Comparison of ENCODE assay signal across 1 cellular context in genomic region chr9:26856413-26857032, GRCh38.
TF ChIP-seq lines count a peak whose summit lies in the region.

No MANE protein-coding gene starts in this region.

TF ChIP-seq in GM12878, 131 proteins besides CTCF, POLR2A, EP300 and RAD21 (continued from another document):
- no peak for TF ChIP-seq SKIL (IDR thresholded peaks at IDR 0.05; ENCODE audit: low read depth, poor library complexity, severe bottlenecking)
- no peak for TF ChIP-seq BACH1 (IDR thresholded peaks at IDR 0.05; ENCODE audit: borderline replicate concordance)
- no peak for TF ChIP-seq NKRF (conservative IDR thresholded peaks at IDR 0.05)
TF ChIP-seq in GM12878: peak in this region for 3.
